Comparison of ENCODE assay signal across 18 cellular contexts in genomic region chrX:22323541-22323940, GRCh38. TPM values are rescaled to one million over a fixed set of nuclear protein-coding genes. Genes with fewer than 3 reads are reported as not detected.
DNase-seq lines count a peak whose midpoint lies in the region; TF ChIP-seq lines count a peak whose summit lies in the region.
"Had no signal": no experiment of that assay in that cellular context is flagged by ENCODE, and none has a peak within 500 bp of the region (broad histone marks: within the 10 kb centered on the region; RNA-seq: fewer than 3 reads in every experiment).

No MANE protein-coding gene starts in this region.

- POLR2A ChIA-PET in MCF 10A (lab: Yijun Ruan, JAX) (interaction anchor here (0.6 kb wide), 1 partner anchor 1717 kb away, joined by 3 read pairs; no protein-coding TSS in a partner anchor), OCI-LY7 (lab: Charles Lee) (no interaction called here)

- intact Hi-C loops in MCF 10A (cut with micrococcal nuclease) (no loop called here), breast epithelium (cut with DNase I; ENCODE audit: low total_unique reads) (no loop called here), OCI-LY7 (cut with micrococcal nuclease; ENCODE audit: unreplicated experiment) (no loop called here)

- TF ChIP-seq CTCF in MCF 10A (IDR thresholded peaks at IDR 0.05; ENCODE audit: unreplicated experiment) (no peak), breast epithelium (IDR thresholded peaks at IDR 0.05) (no peak), OCI-LY7 (conservative IDR thresholded peaks at IDR 0.05; ENCODE audit: low read length) (no peak)

- peaks cover 0 to 31% of the 10 kb centered on the region in 2 donors for H3K27me3 ChIP-seq in breast epithelium
- peaks cover 16% of the 10 kb centered on the region for H3K27me3 ChIP-seq in adipocyte (replicated peaks; ENCODE audit: control insufficient read depth, insufficient read depth, low read length)
- H3K27me3 ChIP-seq: cardiac muscle cell had no signal

- H3K36me3 ChIP-seq in breast epithelium: no peaks in the 10 kb centered on the region
- no peaks in the 10 kb centered on the region for H3K36me3 ChIP-seq in adipocyte (ENCODE audit: control insufficient read depth, insufficient read depth, low read length, severe bottlenecking)
- no peaks in the 10 kb centered on the region for H3K36me3 ChIP-seq in OCI-LY7 (ENCODE audit: insufficient read depth, low read length)
- H3K36me3 ChIP-seq: cardiac muscle cell, HAP-1, lower lobe of right lung had no signal

- H3K9me2 ChIP-seq in OCI-LY7 (ENCODE audit: insufficient read depth, low read length): no peaks in the 10 kb centered on the region

- no TSS peak for BruUV-seq in MCF 10A (replicated peaks; lab: Mats Ljungman, UMichigan)
- BruUV-seq in OCI-LY7 (replicated peaks; lab: Mats Ljungman, UMichigan): no TSS peak

- H4K20me1 ChIP-seq in OCI-LY7 (ENCODE audit: insufficient read depth, low read length): no peaks in the 10 kb centered on the region

- H3K4me1 ChIP-seq in breast epithelium: no peaks in the 10 kb centered on the region
- H3K4me1 ChIP-seq in adipocyte (ENCODE audit: control insufficient read depth, insufficient read depth, low read length): no peaks in the 10 kb centered on the region
- H3K4me1 ChIP-seq in OCI-LY7 (ENCODE audit: insufficient read depth, low read length, poor library complexity, severe bottlenecking): no peaks in the 10 kb centered on the region
- H3K4me1 ChIP-seq: HAP-1, lower lobe of right lung had no signal

- no peaks in the 10 kb centered on the region for H3K9me3 ChIP-seq in breast epithelium
- no peaks in the 10 kb centered on the region for H3K9me3 ChIP-seq in adipocyte (ENCODE audit: control insufficient read depth, low read length)
- no peaks in the 10 kb centered on the region for H3K9me3 ChIP-seq in OCI-LY7 (ENCODE audit: low read length)
- H3K9me3 ChIP-seq: HAP-1, lower lobe of right lung had no signal

- no peak overlapping the region for H3K4me3 Mint-ChIP-seq in MCF 10A (ENCODE audit: unreplicated experiment)
- H3K4me3 Mint-ChIP-seq: activated CD4-positive, alpha-beta memory T cell treated with anti-CD3 and anti-CD28 coated beads for 36 hours; neural crest cell; stimulated activated naive CD8-positive, alpha-beta T cell treated with anti-CD3 and anti-CD28 coated beads, Interleukin-15, amount 100 ng/mL, for 72 hours had no signal

- CTCF ChIA-PET in MCF 10A (lab: Yijun Ruan, JAX) (interaction anchor here (0.6 kb wide), 1 partner anchor 792 kb away, joined by 7 read pairs; no protein-coding TSS in a partner anchor), OCI-LY7 (lab: Charles Lee; ENCODE audit: unreplicated experiment) (no interaction called here)

- H3K4me2 ChIP-seq in OCI-LY7 (ENCODE audit: low read length): no peak overlapping the region

- no peak overlapping the region for H2AFZ ChIP-seq in OCI-LY7 (ENCODE audit: low read length)

- peaks cover 6% of the 10 kb centered on the region for H3K9me3 Mint-ChIP-seq in MCF 10A (ENCODE audit: unreplicated experiment)
- H3K9me3 Mint-ChIP-seq: activated CD4-positive, alpha-beta memory T cell treated with anti-CD3 and anti-CD28 coated beads for 36 hours had no signal

- H3K4me3 ChIP-seq in breast epithelium (no peak overlapping the region), adipocyte (ENCODE audit: low read length) (no peak overlapping the region), OCI-LY7 (ENCODE audit: low read depth, low read length, poor library complexity, severe bottlenecking) (no peak overlapping the region)
- H3K4me3 ChIP-seq: cardiac muscle cell, HAP-1, lower lobe of right lung had no signal

- H3K27ac Mint-ChIP-seq in MCF 10A (ENCODE audit: low read depth, unreplicated experiment): no peak overlapping the region
- H3K27ac Mint-ChIP-seq: activated CD4-positive, alpha-beta memory T cell treated with anti-CD3 and anti-CD28 coated beads for 36 hours; stimulated activated naive CD8-positive, alpha-beta T cell treated with anti-CD3 and anti-CD28 coated beads, Interleukin-15, amount 100 ng/mL, for 72 hours had no signal

- H3K79me2 ChIP-seq in OCI-LY7 (ENCODE audit: insufficient read depth, low read depth, low read length): no peaks in the 10 kb centered on the region

- peaks cover 17% of the 10 kb centered on the region for H3K4me1 Mint-ChIP-seq in MCF 10A (ENCODE audit: insufficient read depth, unreplicated experiment)
- H3K4me1 Mint-ChIP-seq: neural crest cell; stimulated activated naive CD8-positive, alpha-beta T cell treated with anti-CD3 and anti-CD28 coated beads, Interleukin-15, amount 100 ng/mL, for 72 hours had no signal

- DNase-seq in MCF 10A (ENCODE audit: unreplicated experiment) (peak; percentile 60), breast epithelium (ENCODE audit: low spot score in 2 of 2) (no peak), adipocyte (ENCODE audit: low read depth) (peak; percentile 56), fibroblast of the conjunctiva (ENCODE audit: low read depth) (peak; percentile 24), pons (ENCODE audit: low spot score) (no peak), NCI-H1105 (lab: John Stamatoyannopoulos, UW) (no peak), NCI-H1092 treated with DMSO at 0.1 percent for 48 hours (lab: John Stamatoyannopoulos, UW) (no peak), OCI-LY7 (ENCODE audit: low spot score) (no peak)
- DNase-seq: activated CD4-positive, alpha-beta memory T cell treated with anti-CD3 and anti-CD28 coated beads for 36 hours; lower lobe of right lung; SIG-M5; stimulated activated naive CD8-positive, alpha-beta T cell treated with anti-CD3 and anti-CD28 coated beads, Interleukin-15, amount 100 ng/mL, for 72 hours had no signal

- no peaks in the 10 kb centered on the region for H3K36me3 Mint-ChIP-seq in MCF 10A (ENCODE audit: insufficient read depth, unreplicated experiment)
- H3K36me3 Mint-ChIP-seq: activated CD4-positive, alpha-beta memory T cell treated with anti-CD3 and anti-CD28 coated beads for 36 hours had no signal

- H3K27ac ChIP-seq in breast epithelium (no peak overlapping the region), OCI-LY7 (ENCODE audit: low read depth, low read length, poor library complexity, severe bottlenecking) (no peak overlapping the region)
- H3K27ac ChIP-seq: cardiac muscle cell, epithelial cell of prostate, HL-60, lower lobe of right lung had no signal

- H3K27me3 Mint-ChIP-seq in MCF 10A (ENCODE audit: insufficient read depth, unreplicated experiment): peaks cover 42% of the 10 kb centered on the region
- H3K27me3 Mint-ChIP-seq: activated CD4-positive, alpha-beta memory T cell treated with anti-CD3 and anti-CD28 coated beads for 36 hours had no signal

- H3K9ac ChIP-seq in adipocyte (ENCODE audit: low read length): no peak overlapping the region

- TF ChIP-seq POLR2A in breast epithelium (IDR thresholded peaks at IDR 0.05): no peak

RNA-seq across cellular contexts. Expression of gene CBLL2, which starts 50.8 kb away (rescaled TPM):
- not detected in 2 replicates for total RNA-seq in MCF 10A (2022)
- total RNA-seq in breast epithelium: not detected
- total RNA-seq in OCI-LY7 (2014; rRNA removed; shearing (Covaris generic)): not detected in 2 replicates
- total RNA-seq in OCI-LY7 (2022): not detected in 2 replicates
- total RNA-seq: activated CD4-positive, alpha-beta memory T cell treated with anti-CD3 and anti-CD28 coated beads for 36 hours; cardiac muscle cell; lower lobe of right lung; neural crest cell; skeletal muscle tissue had no signal

Comparison
In these comparisons a context has a peak if more than half of its experiments do, and no peak if none do; other contexts are left out.
1. DNase-seq: peak in MCF 10A (single experiment), adipocyte (single experiment) and fibroblast of the conjunctiva (single experiment); none in breast epithelium (0 of 2), pons (single experiment), NCI-H1105 (single experiment), NCI-H1092 treated with DMSO at 0.1 percent for 48 hours (single experiment) and OCI-LY7 (single experiment).